28 cellular contexts compared by ENCODE assay signal in genomic region chr5:56077796-56078233, GRCh38.
DNase-seq lines count a peak whose midpoint lies in the region; ATAC-seq and TF ChIP-seq lines count a peak whose summit lies in the region.
"Had no signal": no experiment of that assay in that cellular context is flagged by ENCODE, and none has a peak within 500 bp of the region (broad histone marks: within the 10 kb centered on the region; RNA-seq: fewer than 3 reads in every experiment).

No MANE protein-coding gene starts in this region.

- H3K36me3 ChIP-seq in left ventricle myocardium inferior: no peaks in the 10 kb centered on the region
- H3K36me3 ChIP-seq: ascending aorta, thyroid gland had no signal

- intact Hi-C loops in left ventricle myocardium inferior (cut with micrococcal nuclease) (no loop called here), Right ventricle myocardium superior (cut with DNase I) (loop anchor here (5.0 kb wide), 1 partner anchor 99 kb away; no protein-coding TSS in a partner anchor)

- peaks cover 35% of the 10 kb centered on the region for H3K4me1 Mint-ChIP-seq in nephron progenitor cell

- peaks cover 4% of the 10 kb centered on the region for H3K27me3 ChIP-seq in left ventricle myocardium inferior (ENCODE audit: low read depth)
- H3K27me3 ChIP-seq: ascending aorta, thyroid gland had no signal

- H3K27ac ChIP-seq in left ventricle myocardium inferior (replicated peaks): peak overlapping the region; percentile 74
- H3K27ac ChIP-seq: ascending aorta had no signal

- TF ChIP-seq CTCF in left ventricle myocardium inferior (IDR thresholded peaks at IDR 0.05; ENCODE audit: borderline replicate concordance) (no peak), nephron progenitor cell (IDR thresholded peaks at IDR 0.05) (no peak), GM10266 (IDR thresholded peaks at IDR 0.05; ENCODE audit: control insufficient read depth, insufficient read depth, low read depth, missing control alignments) (no peak)

- no peaks in the 10 kb centered on the region for H3K9me3 ChIP-seq in left ventricle myocardium inferior (replicated peaks)
- H3K9me3 ChIP-seq: ascending aorta, psoas muscle, thyroid gland had no signal

- no peak overlapping the region for H3K4me3 Mint-ChIP-seq in nephron progenitor cell
- H3K4me3 Mint-ChIP-seq: activated CD8-positive, alpha-beta T cell treated with anti-CD3 and anti-CD28 coated beads for 36 hours; activated naive CD8-positive, alpha-beta T cell treated with anti-CD3 and anti-CD28 coated beads for 36 hours; B cell; stimulated activated naive CD8-positive, alpha-beta T cell treated with anti-CD3 and anti-CD28 coated beads, Interleukin-15, Interleukin-2, amounts not matched to agents 100 ng/mL and 50 ng/mL, for 24 hours had no signal

- peaks cover 13% of the 10 kb centered on the region for H3K9me3 Mint-ChIP-seq in nephron progenitor cell
- H3K9me3 Mint-ChIP-seq: activated CD8-positive, alpha-beta T cell treated with anti-CD3 and anti-CD28 coated beads for 36 hours; stimulated activated naive CD8-positive, alpha-beta T cell treated with anti-CD3 and anti-CD28 coated beads, Interleukin-15, Interleukin-2, amounts not matched to agents 100 ng/mL and 50 ng/mL, for 24 hours had no signal

- H3K36me3 Mint-ChIP-seq in nephron progenitor cell (ENCODE audit: low read depth): no peaks in the 10 kb centered on the region

- H3K27me3 Mint-ChIP-seq in nephron progenitor cell (ENCODE audit: low read depth, poor library complexity): peaks cover 6% of the 10 kb centered on the region
- H3K27me3 Mint-ChIP-seq: activated naive CD8-positive, alpha-beta T cell treated with anti-CD3 and anti-CD28 coated beads for 36 hours; stimulated activated naive CD8-positive, alpha-beta T cell treated with anti-CD3 and anti-CD28 coated beads, Interleukin-15, Interleukin-2, amounts not matched to agents 100 ng/mL and 50 ng/mL, for 24 hours had no signal

- DNase-seq in left ventricle myocardium inferior (no peak), Right ventricle myocardium superior (no peak), MV-4-11 (lab: John Stamatoyannopoulos, UW) (peak; percentile 55), nephron progenitor cell (no peak), pons (ENCODE audit: low spot score) (no peak), DMS53 (lab: John Stamatoyannopoulos, UW) (no peak), GM10266 (ENCODE audit: extremely low spot score) (no peak)
- DNase-seq in stimulated activated CD4-positive, alpha-beta T cell treated with anti-CD3 and anti-CD28 coated beads, Interleukin-4, amount 100 ng/mL, for 4 hours: no peak
- DNase-seq: activated CD8-positive, alpha-beta T cell treated with anti-CD3 and anti-CD28 coated beads for 36 hours; activated naive CD8-positive, alpha-beta T cell treated with anti-CD3 and anti-CD28 coated beads for 36 hours; caudate nucleus; cortex of kidney; DMS79 treated with DMSO at 0.1 percent for 48 hours; GF-D8; hypothalamus; KBM-7; NCI-H1436 treated with DMSO at 0.1 percent for 48 hours; NCI-H446; NCI-H774; nucleus accumbens; psoas muscle; stimulated activated CD4-positive, alpha-beta T cell treated with anti-CD3 and anti-CD28 coated beads, Interleukin-15, amount 100 ng/mL, for 24 hours; T-helper 2 cell; thyroid gland had no signal

- no peak overlapping the region for H3K4me3 ChIP-seq in left ventricle myocardium inferior
- H3K4me3 ChIP-seq: ascending aorta, psoas muscle, thyroid gland had no signal

- ATAC-seq in Right ventricle myocardium superior (ENCODE audit: poor library complexity): no peak
- ATAC-seq: activated CD8-positive, alpha-beta T cell treated with anti-CD3 and anti-CD28 coated beads for 36 hours; SK-N-SH treated with all-trans-retinoic acid at 6 μM for 48 hours had no signal

- H3K27ac Mint-ChIP-seq in nephron progenitor cell: peak overlapping the region; percentile 59
- H3K27ac Mint-ChIP-seq: activated CD8-positive, alpha-beta T cell treated with anti-CD3 and anti-CD28 coated beads for 36 hours; activated naive CD8-positive, alpha-beta T cell treated with anti-CD3 and anti-CD28 coated beads for 36 hours; B cell; stimulated activated naive CD8-positive, alpha-beta T cell treated with anti-CD3 and anti-CD28 coated beads, Interleukin-15, Interleukin-2, amounts not matched to agents 100 ng/mL and 50 ng/mL, for 24 hours had no signal

- peaks cover 33% of the 10 kb centered on the region for H3K4me1 ChIP-seq in left ventricle myocardium inferior
- H3K4me1 ChIP-seq: ascending aorta, psoas muscle had no signal
